ENCODE assay signal across 8 cellular contexts in the genomic region with DNA sequence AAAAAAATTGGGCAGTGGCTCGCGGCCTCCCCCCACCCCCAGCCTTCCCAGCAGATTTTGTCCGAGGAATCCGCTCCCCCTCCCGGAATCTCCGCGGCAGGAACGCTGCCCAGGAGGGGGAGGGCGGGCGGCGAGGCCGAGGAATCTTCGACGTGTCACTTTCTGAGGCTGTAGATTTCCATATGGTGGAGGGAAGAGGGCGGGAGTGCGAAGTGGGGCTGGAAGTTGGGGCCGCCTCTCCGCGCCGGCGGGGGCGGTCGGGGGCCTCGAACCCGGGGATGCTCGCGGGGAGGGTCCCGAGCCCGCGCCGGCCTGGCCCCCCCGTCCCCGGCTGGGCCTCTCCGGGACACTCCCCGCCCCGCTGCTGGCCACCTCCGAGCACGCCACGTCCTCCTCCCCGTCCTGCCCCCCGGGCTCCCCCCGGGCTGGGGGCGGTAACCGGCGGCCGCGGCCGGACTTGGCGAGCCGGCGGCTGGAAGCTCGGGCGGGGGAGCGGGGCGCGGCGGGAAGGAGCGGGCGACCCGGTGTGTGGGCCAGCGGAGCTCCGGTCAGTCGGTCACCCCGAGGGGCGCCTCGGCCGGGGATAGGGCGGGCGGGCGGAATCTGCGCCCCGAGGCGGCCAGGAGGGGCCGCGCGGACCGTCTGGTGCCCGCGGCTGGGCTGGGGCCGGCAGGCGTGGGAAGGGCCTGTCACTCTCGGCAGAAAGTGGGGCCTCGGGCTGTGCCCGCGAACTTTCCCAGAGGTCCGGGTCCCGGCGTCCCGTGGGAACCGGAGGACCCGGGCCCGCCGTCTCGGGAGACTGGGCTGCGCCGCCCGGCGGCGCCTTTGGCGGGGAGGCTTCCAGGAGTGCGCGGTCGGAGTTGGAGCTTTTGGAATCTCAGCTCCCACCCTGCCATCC. TPM values are rescaled to one million over a fixed set of nuclear protein-coding genes. Genes with fewer than 3 reads are reported as not detected.
DNase-seq lines count a peak whose midpoint lies in the region; ATAC-seq and TF ChIP-seq lines count a peak whose summit lies in the region.

No MANE protein-coding gene starts in this region.

- peaks cover 8% of the 10 kb centered on the region for H3K36me3 Mint-ChIP-seq in activated T-cell treated with anti-CD3 and anti-CD28 coated beads, Interleukin-2, amount 50 U/mL, for 24 hours (ENCODE audit: low read depth)

- peaks cover 47% of the 10 kb centered on the region for H3K4me1 Mint-ChIP-seq in activated T-cell treated with anti-CD3 and anti-CD28 coated beads, Interleukin-2, amount 50 U/mL, for 24 hours (ENCODE audit: low read depth)

- no peaks in the 10 kb centered on the region for H3K9me3 ChIP-seq in mononuclear cell (ENCODE audit: low read depth, low read length)

- DNase-seq in NK-92 treated with Interleukin-12 subunit alpha and Interleukin-12 subunit beta, amount 100 ng/mL, for 24 hours (lab: John Stamatoyannopoulos, UW) = peak; percentile 32
- DNase-seq in NK-92 (lab: John Stamatoyannopoulos, UW; ENCODE audit: unreplicated experiment) = no peak
- peak; percentile 15 to 64 for DNase-seq in NCI-H524 (lab: John Stamatoyannopoulos, UW)
- DNase-seq in activated T-cell treated with anti-CD3 and anti-CD28 coated beads, Interleukin-2, amount 50 U/mL, for 24 hours = peak; percentile 63
- no peak for DNase-seq in epithelial cell of proximal tubule (ENCODE audit: low read depth)
- DNase-seq in stimulated activated naive CD4-positive, alpha-beta T cell treated with Interleukin-2 at 50 U/mL for 16 hours (lab: John Stamatoyannopoulos, UW) = peak; percentile 19

- H3K27me3 Mint-ChIP-seq in activated T-cell treated with anti-CD3 and anti-CD28 coated beads, Interleukin-2, amount 50 U/mL, for 24 hours = no peaks in the 10 kb centered on the region

- peak overlapping the region; percentile 97 for H3K27ac Mint-ChIP-seq in activated T-cell treated with anti-CD3 and anti-CD28 coated beads, Interleukin-2, amount 50 U/mL, for 24 hours

- no peaks in the 10 kb centered on the region for H3K27me3 ChIP-seq in mononuclear cell (ENCODE audit: insufficient read depth, low read length)

- H3K9me3 Mint-ChIP-seq in activated T-cell treated with anti-CD3 and anti-CD28 coated beads, Interleukin-2, amount 50 U/mL, for 24 hours = no peaks in the 10 kb centered on the region

- TF ChIP-seq CTCF in epithelial cell of proximal tubule (conservative IDR thresholded peaks at IDR 0.05; ENCODE audit: low read depth, low read length) = peak; percentile 33

- H3K4me3 ChIP-seq in epithelial cell of proximal tubule (ENCODE audit: low read depth, low read length) (peak overlapping the region; percentile 96), mononuclear cell (ENCODE audit: low read length) (peak overlapping the region; percentile 97)

- peak; percentile 28 for ATAC-seq in HG02970 (IDR thresholded peaks at IDR 0.05; ENCODE audit: low FRiP score, unreplicated experiment)

- peak overlapping the region; percentile 89 for H3K4me3 Mint-ChIP-seq in activated T-cell treated with anti-CD3 and anti-CD28 coated beads, Interleukin-2, amount 50 U/mL, for 24 hours

- peaks cover 54% of the 10 kb centered on the region for H3K4me1 ChIP-seq in mononuclear cell (ENCODE audit: insufficient read depth, low read length)

RNA-seq across cellular contexts. Expression of a gene that starts 0.9 kb away (rescaled TPM):
- total RNA-seq in epithelial cell of proximal tubule (31.9 and 37.3 TPM in 2 replicates), mononuclear cell (46.1 TPM)

Comparison
In these comparisons a context has a peak if more than half of its experiments do, and no peak if none do; other contexts are left out.
1. DNase-seq: peak in NK-92 treated with Interleukin-12 subunit alpha and Interleukin-12 subunit beta, amount 100 ng/mL, for 24 hours (single experiment), NCI-H524 (2 of 2), activated T-cell treated with anti-CD3 and anti-CD28 coated beads, Interleukin-2, amount 50 U/mL, for 24 hours (single experiment) and stimulated activated naive CD4-positive, alpha-beta T cell treated with Interleukin-2 at 50 U/mL for 16 hours (single experiment); none in NK-92 (single experiment) and epithelial cell of proximal tubule (single experiment).